Comparison of ENCODE assay signal across 1 cellular context in genomic region chr13:108311596-108311995, GRCh38. TPM values are rescaled to one million over a fixed set of nuclear protein-coding genes. Genes with fewer than 3 reads are reported as not detected.
"Had no signal": no experiment of that assay in that cellular context is flagged by ENCODE, and none has a peak within 500 bp of the region (broad histone marks: within the 10 kb centered on the region; RNA-seq: fewer than 3 reads in every experiment).

No MANE protein-coding gene starts in this region.

RNA-seq across cellular contexts. Expression of gene TNFSF13B, which starts 42.1 kb away (rescaled TPM):
- total RNA-seq: vagina had no signal
